ENCODE assay signal across 2 cellular contexts in genomic region chr2:214881647-214882205, GRCh38.
TF ChIP-seq lines count a peak whose summit lies in the region.

No MANE protein-coding gene starts in this region.

TF ChIP-seq in HepG2, 621 proteins besides CTCF, POLR2A, EP300 and RAD21:
- 0 out of 2 replicates have a peak, but pooled peaks have one; percentile 44 for TF ChIP-seq FOXO4 (CRISPR knock-in tag; conservative IDR thresholded peaks at IDR 0.05)
- no peak for TF ChIP-seq MBD4 (IDR thresholded peaks at IDR 0.05; ENCODE audit: borderline replicate concordance, low read length)

TF ChIP-seq in GM12878, 131 proteins besides CTCF, POLR2A, EP300 and RAD21 (continued from another document):
- TF ChIP-seq PKNOX1 (IDR thresholded peaks at IDR 0.05) (no peak), TCF7 (IDR thresholded peaks at IDR 0.05; ENCODE audit: borderline replicate concordance) (no peak), ZBTB40 (IDR thresholded peaks at IDR 0.05; ENCODE audit: borderline replicate concordance) (no peak), SIN3A (IDR thresholded peaks at IDR 0.05; ENCODE audit: low read depth, low read length) (no peak), ZBTB33 (IDR thresholded peaks at IDR 0.05) (no peak), ETV6 (conservative IDR thresholded peaks at IDR 0.05 in 1 of 2, IDR thresholded peaks at IDR 0.05 in 1 of 2; ENCODE audit: borderline replicate concordance in 1 of 2, low read depth in 1 of 2) (no peak), SMAD1 (IDR thresholded peaks at IDR 0.05; ENCODE audit: low read depth, partially characterized antibody) (no peak), BHLHE40 (IDR thresholded peaks at IDR 0.05; ENCODE audit: borderline replicate concordance in 1 of 2, low read depth in 2 of 2, low read length in 1 of 2) (no peak), CREB1 (IDR thresholded peaks at IDR 0.05; ENCODE audit: low read depth) (no peak), POLR2AphosphoS5 (IDR thresholded peaks at IDR 0.05; ENCODE audit: low read length) (no peak), BCL11A (IDR thresholded peaks at IDR 0.05; ENCODE audit: low read depth, low read length) (no peak)
